ENCODE assay signal across 32 cellular contexts in genomic region chr5:17794829-17795228, GRCh38.
"Had no signal": no experiment of that assay in that cellular context is flagged by ENCODE, and none has a peak within 500 bp of the region (broad histone marks: within the 10 kb centered on the region; RNA-seq: fewer than 3 reads in every experiment).

No MANE protein-coding gene starts in this region.

- H3K27me3 Mint-ChIP-seq: activated naive CD8-positive, alpha-beta T cell treated with anti-CD3 and anti-CD28 coated beads for 36 hours; effector memory CD8-positive, alpha-beta T cell; naive B cell; stimulated activated naive CD8-positive, alpha-beta T cell treated with anti-CD3 and anti-CD28 coated beads, Interleukin-15, Interleukin-2, amounts not matched to agents 100 ng/mL and 50 ng/mL, for 24 hours; type B pancreatic cell had no signal

- H3K9me3 Mint-ChIP-seq: activated naive CD8-positive, alpha-beta T cell treated with anti-CD3 and anti-CD28 coated beads for 36 hours; mesothelial cell of epicardium; nephron progenitor cell had no signal

- H3K4me1 Mint-ChIP-seq: activated naive CD8-positive, alpha-beta T cell treated with anti-CD3 and anti-CD28 coated beads for 36 hours; immature natural killer cell had no signal

- H3K4me3 Mint-ChIP-seq: activated naive CD4-positive, alpha-beta T cell treated with anti-CD3 and anti-CD28 coated beads for 36 hours; activated naive CD8-positive, alpha-beta T cell treated with anti-CD3 and anti-CD28 coated beads for 36 hours; effector memory CD8-positive, alpha-beta T cell; immature natural killer cell; mesothelial cell of epicardium; nephron progenitor cell; stimulated activated naive CD8-positive, alpha-beta T cell treated with anti-CD3 and anti-CD28 coated beads, Interleukin-15, Interleukin-2, amounts not matched to agents 100 ng/mL and 50 ng/mL, for 24 hours; type B pancreatic cell had no signal

- H3K36me3 Mint-ChIP-seq: activated naive CD8-positive, alpha-beta T cell treated with anti-CD3 and anti-CD28 coated beads for 36 hours; mesothelial cell of epicardium; naive B cell; type B pancreatic cell had no signal

- H3K27ac Mint-ChIP-seq: activated naive CD4-positive, alpha-beta T cell treated with anti-CD3 and anti-CD28 coated beads for 36 hours; activated naive CD8-positive, alpha-beta T cell treated with anti-CD3 and anti-CD28 coated beads for 36 hours; effector memory CD8-positive, alpha-beta T cell; immature natural killer cell; mesothelial cell of epicardium; nephron progenitor cell; stimulated activated naive CD8-positive, alpha-beta T cell treated with anti-CD3 and anti-CD28 coated beads, Interleukin-15, Interleukin-2, amounts not matched to agents 100 ng/mL and 50 ng/mL, for 24 hours; type B pancreatic cell had no signal

- ATAC-seq: effector memory CD8-positive, alpha-beta T cell; gastrocnemius medialis; left colon; pancreas; sciatic nerve had no signal

- H3K4me3 ChIP-seq: coronary artery, dorsolateral prefrontal cortex, gastrocnemius medialis, pancreas, prostate gland, skin epidermis, thoracic aorta, uterus had no signal

- DNase-seq: activated CD4-positive, alpha-beta T cell treated with anti-CD3 and anti-CD28 coated beads for 4 hours; activated CD4-positive, alpha-beta T cell treated with anti-CD3 and anti-CD28 coated beads, Interleukin-2, amount 50 U/mL, for 4 hours; activated effector memory CD4-positive, alpha-beta T cell treated with anti-CD3 and anti-CD28 coated beads, Interleukin-2, amount 50 U/mL, for 16 hours; activated naive CD4-positive, alpha-beta T cell treated with anti-CD3 and anti-CD28 coated beads for 36 hours; activated naive CD8-positive, alpha-beta T cell treated with anti-CD3 and anti-CD28 coated beads for 36 hours; activated T-cell treated with anti-CD3 and anti-CD28 coated beads for 4 hours; amniotic stem cell; brain microvascular endothelial cell; dorsolateral prefrontal cortex; effector memory CD8-positive, alpha-beta T cell; erythroblast; gastrocnemius medialis; hippocampal formation; immature natural killer cell; kidney; left colon; mammary epithelial cell; naive B cell; nephron progenitor cell; pancreas; retina; stimulated activated CD4-positive, alpha-beta T cell treated with anti-CD3 and anti-CD28 coated beads, Interleukin-12 subunit alpha, Interleukin-12 subunit beta, amount 100 ng/mL, for 4 hours; stimulated activated CD4-positive, alpha-beta T cell treated with anti-CD3 and anti-CD28 coated beads, Interleukin-4, amount 100 ng/mL, for 1 hour; uterus had no signal
